Comparison of ENCODE assay signal across 9 cellular contexts in genomic region chr13:35979378-35979911, GRCh38.
DNase-seq lines count a peak whose midpoint lies in the region; ATAC-seq, FAIRE-seq and TF ChIP-seq lines count a peak whose summit lies in the region.
"Had no signal": no experiment of that assay in that cellular context is flagged by ENCODE, and none has a peak within 500 bp of the region (broad histone marks: within the 10 kb centered on the region; RNA-seq: fewer than 3 reads in every experiment).

No MANE protein-coding gene starts in this region.

- FAIRE-seq in H54 (lab: Jason Lieb, UNC) (peak; percentile 15), kidney (lab: Jason Lieb, UNC) (no peak)

- H3K4me1 ChIP-seq in kidney (ENCODE audit: control insufficient read depth in 1 of 2, insufficient read depth in 1 of 2, low read depth in 1 of 2, low read length in 2 of 2): no peaks in the 10 kb centered on the region

- TF ChIP-seq CTCF in cardiac fibroblast (IDR thresholded peaks at IDR 0.05; ENCODE audit: low read depth, low read length): no peak
- TF ChIP-seq CTCF in kidney (IDR thresholded peaks at IDR 0.05; ENCODE audit: borderline replicate concordance, extremely low read depth, insufficient read depth): no peak
- TF ChIP-seq CTCF in WERI-Rb-1 (IDR thresholded peaks at IDR 0.05; ENCODE audit: low read depth, low read length): no peak

- peak; percentile 31 for DNase-seq in H54 (ENCODE audit: insufficient read length, low spot score)
- peak; percentile 94 to 97 for DNase-seq in cardiac fibroblast (ENCODE audit: low read depth in 2 of 2)
- DNase-seq in kidney: peak; percentile 71
- DNase-seq in smooth muscle cell of the brain vasculature (ENCODE audit: low read depth, low spot score): peak; percentile 87
- DNase-seq in activated CD4-positive, alpha-beta T cell treated with anti-CD3 and anti-CD28 coated beads for 1 hour: no peak
- no peak for DNase-seq in CD1c-positive myeloid dendritic cell (ENCODE audit: extremely low spot score)
- DNase-seq in WERI-Rb-1: no peak
- DNase-seq: stimulated activated CD4-positive, alpha-beta T cell treated with anti-CD3 and anti-CD28 coated beads, Interleukin-4, amount 100 ng/mL, for 1 hour had no signal

- no peak overlapping the region for H3K9ac ChIP-seq in kidney (ENCODE audit: low read length in 2 of 2)

- no peak overlapping the region for H3K4me3 ChIP-seq in cardiac fibroblast (replicated peaks in 1 of 2; ENCODE audit: low read depth in 2 of 2, low read length in 2 of 2)
- no peak overlapping the region for H3K4me3 ChIP-seq in kidney (ENCODE audit: low read length in 2 of 2)
- no peak overlapping the region for H3K4me3 ChIP-seq in WERI-Rb-1 (ENCODE audit: low read depth, low read length)

- no peaks in the 10 kb centered on the region for H3K36me3 ChIP-seq in kidney (ENCODE audit: control insufficient read depth in 1 of 2, insufficient read depth in 2 of 2, low read length in 2 of 2)
- no peaks in the 10 kb centered on the region for H3K36me3 ChIP-seq in WERI-Rb-1

- H3K27ac ChIP-seq in kidney (ENCODE audit: low read depth in 2 of 2, low read length in 2 of 2) (peak overlapping the region in 1 of 2 donors; percentile 33), WERI-Rb-1 (no peak overlapping the region)

- no peaks in the 10 kb centered on the region for H3K9me3 ChIP-seq in kidney (ENCODE audit: control insufficient read depth in 1 of 2, low read length in 2 of 2)
- H3K9me3 ChIP-seq in WERI-Rb-1 (ENCODE audit: severe bottlenecking): no peaks in the 10 kb centered on the region

- intact Hi-C loops in kidney (cut with DNase I): loop anchor here (5.0 kb wide), 1 partner anchor 293 kb away; no protein-coding TSS in a partner anchor

- ATAC-seq in HG02588 (IDR thresholded peaks at IDR 0.05; ENCODE audit: unreplicated experiment): no peak

- no peaks in the 10 kb centered on the region for H3K27me3 ChIP-seq in WERI-Rb-1 (ENCODE audit: insufficient read depth, low read depth, severe bottlenecking)

- TF ChIP-seq POLR2A in H54 (IDR thresholded peaks at IDR 0.05; ENCODE audit: low read depth, low read length): no peak

Comparison
In these comparisons a context has a peak if more than half of its experiments do, and no peak if none do; other contexts are left out.
1. DNase-seq: peak in H54 (single experiment), cardiac fibroblast (2 of 2), kidney (single experiment) and smooth muscle cell of the brain vasculature (single experiment); none in activated CD4-positive, alpha-beta T cell treated with anti-CD3 and anti-CD28 coated beads for 1 hour (single experiment), CD1c-positive myeloid dendritic cell (single experiment) and WERI-Rb-1 (single experiment).